Comparison of ENCODE assay signal across 2 cellular contexts in the genomic region with DNA sequence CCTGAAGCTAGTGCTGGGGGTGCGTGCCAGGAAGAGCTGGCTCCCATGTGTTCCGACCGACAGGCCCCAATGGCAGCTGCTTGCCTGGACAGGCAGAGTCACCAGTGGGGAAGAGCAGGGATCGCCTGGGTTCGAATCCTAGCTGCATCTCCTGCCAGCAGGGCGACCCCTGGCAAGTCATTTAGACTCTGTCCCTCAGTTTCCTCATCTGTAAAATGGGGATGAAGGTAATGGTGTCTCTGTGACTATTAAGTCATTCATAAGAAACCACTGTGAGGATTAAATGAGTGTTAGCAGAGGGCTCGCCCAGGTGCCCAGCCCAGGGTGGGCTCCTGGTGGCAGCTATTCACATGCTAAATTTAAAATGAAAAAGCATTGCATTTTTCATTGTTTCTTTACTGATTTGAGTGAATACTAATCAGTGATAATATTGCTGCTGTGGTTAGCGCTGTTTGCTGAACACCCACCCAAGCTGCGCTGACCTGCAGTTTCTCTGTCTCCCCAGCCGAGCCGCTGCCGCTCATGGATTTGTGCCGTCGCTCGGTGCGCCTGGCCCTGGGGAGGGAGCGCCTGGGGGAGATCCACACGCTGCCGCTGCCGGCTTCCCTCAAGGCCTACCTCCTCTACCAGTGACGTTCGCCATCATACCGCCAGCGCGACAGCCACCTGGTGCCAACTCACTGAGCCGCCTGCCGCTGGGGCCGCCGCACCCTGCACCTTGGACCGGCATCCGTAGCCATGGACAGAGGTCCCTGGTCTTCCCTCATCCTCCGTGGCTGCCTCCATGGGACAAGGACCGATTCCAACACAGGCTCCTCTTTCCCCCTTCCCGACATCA.
TF ChIP-seq lines count a peak whose summit lies in the region.

No MANE protein-coding gene starts in this region.

TF ChIP-seq in IMR-90, 13 proteins besides CTCF, POLR2A, EP300 and RAD21:
- no peak for TF ChIP-seq CHD1 (IDR thresholded peaks at IDR 0.05; ENCODE audit: low read depth, low read length)
- no peak for TF ChIP-seq NFE2L2 (IDR thresholded peaks at IDR 0.05; ENCODE audit: low read depth, low read length)
- TF ChIP-seq CEBPB (IDR thresholded peaks at IDR 0.05; ENCODE audit: low read depth, low read length), result no peak
- TF ChIP-seq, protein P1, sequence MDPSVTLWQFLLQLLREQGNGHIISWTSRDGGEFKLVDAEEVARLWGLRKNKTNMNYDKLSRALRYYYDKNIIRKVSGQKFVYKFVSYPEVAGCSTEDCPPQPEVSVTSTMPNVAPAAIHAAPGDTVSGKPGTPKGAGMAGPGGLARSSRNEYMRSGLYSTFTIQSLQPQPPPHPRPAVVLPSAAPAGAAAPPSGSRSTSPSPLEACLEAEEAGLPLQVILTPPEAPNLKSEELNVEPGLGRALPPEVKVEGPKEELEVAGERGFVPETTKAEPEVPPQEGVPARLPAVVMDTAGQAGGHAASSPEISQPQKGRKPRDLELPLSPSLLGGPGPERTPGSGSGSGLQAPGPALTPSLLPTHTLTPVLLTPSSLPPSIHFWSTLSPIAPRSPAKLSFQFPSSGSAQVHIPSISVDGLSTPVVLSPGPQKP (IDR thresholded peaks at IDR 0.05; ENCODE audit: borderline replicate concordance, low read depth, low read length), result no peak

TF ChIP-seq in H1, 55 proteins besides CTCF, POLR2A, EP300 and RAD21:
- TF ChIP-seq KDM1A (IDR thresholded peaks at IDR 0.05; ENCODE audit: borderline replicate concordance, low read length), result peak; percentile 61; the same call in 1 of the 2 replicates
- TF ChIP-seq GABPA (IDR thresholded peaks at IDR 0.05; ENCODE audit: borderline replicate concordance, insufficient read depth, low read length), result no peak
- TF ChIP-seq SRF (IDR thresholded peaks at IDR 0.05; ENCODE audit: low read depth, low read length), result no peak
- no peak for TF ChIP-seq BRCA1 (IDR thresholded peaks at IDR 0.05; ENCODE audit: low read depth, low read length)
- TF ChIP-seq SUZ12 (IDR thresholded peaks at IDR 0.05; ENCODE audit: low read length), result no peak
- no peak for TF ChIP-seq EZH2 (IDR thresholded peaks at IDR 0.05; ENCODE audit: low read depth, low read length, severe bottlenecking)
